Comparison of ENCODE assay signal across 9 cellular contexts in the genomic region with DNA sequence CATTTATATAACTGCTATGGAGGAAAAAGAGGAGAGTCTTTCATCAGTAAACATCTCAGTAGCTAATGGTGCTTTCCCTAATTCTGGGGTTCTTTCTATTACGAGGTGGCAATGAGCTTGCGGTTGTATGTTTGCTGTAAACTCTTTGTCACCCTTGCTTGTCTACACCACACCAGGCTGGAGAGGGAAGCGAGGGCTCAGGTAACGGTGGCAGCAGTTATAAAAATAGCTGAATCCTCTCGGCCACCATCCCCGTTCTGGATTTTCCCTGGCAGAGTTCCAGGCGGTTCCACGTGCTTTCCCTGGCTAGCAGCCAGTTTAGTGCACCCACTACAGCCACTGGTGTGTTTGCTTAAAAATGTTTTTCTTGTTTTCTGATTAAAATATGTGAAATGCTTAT. TPM values are rescaled to one million over a fixed set of nuclear protein-coding genes. Genes with fewer than 3 reads are reported as not detected.
DNase-seq lines count a peak whose midpoint lies in the region; ATAC-seq and TF ChIP-seq lines count a peak whose summit lies in the region.
"Had no signal": no experiment of that assay in that cellular context is flagged by ENCODE, and none has a peak within 500 bp of the region (broad histone marks: within the 10 kb centered on the region; RNA-seq: fewer than 3 reads in every experiment).

No MANE protein-coding gene starts in this region.

- ATAC-seq in GM18861 (IDR thresholded peaks at IDR 0.05; ENCODE audit: unreplicated experiment) (peak; percentile 38), HG02763 (IDR thresholded peaks at IDR 0.05; ENCODE audit: unreplicated experiment) (peak; percentile 46), upper lobe of right lung (no peak)
- peak; percentile 94 for ATAC-seq in effector memory CD8-positive, alpha-beta T cell (replicated peaks)

- TF ChIP-seq CTCF in upper lobe of right lung (IDR thresholded peaks at IDR 0.05) (no peak), WERI-Rb-1 (IDR thresholded peaks at IDR 0.05; ENCODE audit: low read depth, low read length) (no peak)

- H3K36me3 Mint-ChIP-seq in effector memory CD8-positive, alpha-beta T cell (ENCODE audit: insufficient read depth) = peaks cover 7% of the 10 kb centered on the region

- H3K4me1 ChIP-seq in SJCRH30 = no peaks in the 10 kb centered on the region; the same call in 1 of the 2 replicates
- peaks cover 5% of the 10 kb centered on the region for H3K4me1 ChIP-seq in upper lobe of right lung

- H3K36me3 ChIP-seq in SJCRH30 (no peaks in the 10 kb centered on the region), upper lobe of right lung (no peaks in the 10 kb centered on the region), WERI-Rb-1 (no peaks in the 10 kb centered on the region)

- H3K4me3 ChIP-seq in SJCRH30 (no peak overlapping the region), upper lobe of right lung (no peak overlapping the region), WERI-Rb-1 (ENCODE audit: low read depth, low read length) (no peak overlapping the region)

- DNase-seq in SJCRH30 (peak; percentile 57 to 78), iPS-NIHi7 (ENCODE audit: extremely low spot score) (no peak), upper lobe of right lung (no peak), WERI-Rb-1 (no peak)
- peak; percentile 68 to 70 (median 70) for DNase-seq in effector memory CD8-positive, alpha-beta T cell
- peak in 2 of 3 experiments; percentile 12 to 45 for DNase-seq in stimulated activated CD4-positive, alpha-beta T cell treated with anti-CD3 and anti-CD28 coated beads, TNF-alpha, amount 100 ng/mL, for 4 hours (ENCODE audit: low read depth in 3 of 3)

- H3K27me3 ChIP-seq in SJCRH30 (no peaks in the 10 kb centered on the region), upper lobe of right lung (no peaks in the 10 kb centered on the region), WERI-Rb-1 (ENCODE audit: insufficient read depth, low read depth, severe bottlenecking) (peaks cover 16% of the 10 kb centered on the region)

- peak overlapping the region; percentile 29 to 58 for H3K4me3 Mint-ChIP-seq in effector memory CD8-positive, alpha-beta T cell
- H3K4me3 Mint-ChIP-seq: dendritic cell treated with granulocyte-macrophage colony-stimulating factor and Interleukin-4, amounts not matched to agents 40 ng/mL and 50 ng/mL, for 4 days had no signal

- H3K9me3 Mint-ChIP-seq in effector memory CD8-positive, alpha-beta T cell = no peaks in the 10 kb centered on the region
- H3K9me3 Mint-ChIP-seq: dendritic cell treated with granulocyte-macrophage colony-stimulating factor and Interleukin-4, amounts not matched to agents 40 ng/mL and 50 ng/mL, for 4 days had no signal

- H3K27ac ChIP-seq in SJCRH30 (no peak overlapping the region), upper lobe of right lung (no peak overlapping the region), WERI-Rb-1 (no peak overlapping the region)

- H3K9me3 ChIP-seq in SJCRH30 (replicated peaks) = no peaks in the 10 kb centered on the region
- H3K9me3 ChIP-seq in upper lobe of right lung = no peaks in the 10 kb centered on the region
- no peaks in the 10 kb centered on the region for H3K9me3 ChIP-seq in WERI-Rb-1 (ENCODE audit: severe bottlenecking)

- intact Hi-C loops in upper lobe of right lung (cut with DNase I) = no loop called here

- H3K27ac Mint-ChIP-seq in effector memory CD8-positive, alpha-beta T cell = peak overlapping the region; percentile 83 to 86
- H3K27ac Mint-ChIP-seq: dendritic cell treated with granulocyte-macrophage colony-stimulating factor and Interleukin-4, amounts not matched to agents 40 ng/mL and 50 ng/mL, for 4 days had no signal

- peaks cover 23 to 24% of the 10 kb centered on the region in 2 donors for H3K4me1 Mint-ChIP-seq in effector memory CD8-positive, alpha-beta T cell (ENCODE audit: low read depth in 2 of 2)

- H3K27me3 Mint-ChIP-seq in effector memory CD8-positive, alpha-beta T cell = no peaks in the 10 kb centered on the region

RNA-seq across cellular contexts. Expression of a gene that starts 39.0 kb away (rescaled TPM):
- 0.04 TPM in 1 of 2 replicates, not detected in the other for total RNA-seq in SJCRH30 (2014; rRNA removed; shearing (Covaris generic))
- not detected for total RNA-seq in upper lobe of right lung

RNA-seq across cellular contexts. Expression of a gene that starts 39.1 kb away (rescaled TPM):
- 109 and 112 TPM in 2 replicates for total RNA-seq in SJCRH30 (2014; rRNA removed; shearing (Covaris generic))
- 144 TPM for total RNA-seq in upper lobe of right lung

Comparison
In these comparisons a context has a peak if more than half of its experiments do, and no peak if none do; other contexts are left out.
1. DNase-seq: peak in SJCRH30 (2 of 2), effector memory CD8-positive, alpha-beta T cell (3 of 3) and stimulated activated CD4-positive, alpha-beta T cell treated with anti-CD3 and anti-CD28 coated beads, TNF-alpha, amount 100 ng/mL, for 4 hours (2 of 3); none in iPS-NIHi7 (single experiment), upper lobe of right lung (single experiment) and WERI-Rb-1 (single experiment).